18 cellular contexts compared by ENCODE assay signal in the genomic region with DNA sequence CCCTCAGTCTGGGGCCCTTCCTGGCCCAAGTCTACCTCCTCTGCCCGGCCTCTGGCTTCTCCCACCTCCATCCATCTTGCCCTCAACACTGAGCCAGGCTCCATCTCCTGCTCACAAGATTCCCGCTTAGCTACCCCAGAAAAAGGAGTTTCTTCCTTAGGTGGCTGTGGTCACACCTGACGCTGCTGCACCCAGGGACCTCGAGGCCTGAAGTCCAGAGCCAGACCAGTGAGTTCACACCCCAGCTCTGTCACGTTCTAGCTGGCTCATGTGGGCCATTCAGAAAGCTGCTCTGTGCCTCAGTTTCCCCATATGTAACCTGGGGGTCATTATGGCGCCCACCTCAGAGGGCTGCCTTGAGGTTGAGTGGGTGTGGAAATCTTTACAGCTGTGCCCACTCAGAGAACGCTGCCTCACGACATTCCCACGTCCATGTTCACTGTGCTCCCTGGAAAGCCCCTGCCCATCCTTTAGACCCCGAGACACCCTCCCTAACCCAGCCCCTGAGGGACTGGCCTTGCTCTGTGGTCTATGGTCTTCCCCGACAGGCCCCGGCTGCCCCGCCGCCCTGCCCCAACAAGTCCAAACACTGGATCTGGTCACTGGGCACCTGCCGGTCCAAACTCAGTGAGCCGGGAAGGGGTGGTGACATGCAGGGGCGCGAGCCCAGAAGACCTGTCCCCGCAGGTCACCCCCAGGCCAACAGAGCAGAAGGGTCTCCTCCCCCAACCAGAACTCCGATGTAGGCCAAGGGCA. TPM values are rescaled to one million over a fixed set of nuclear protein-coding genes. Genes with fewer than 3 reads are reported as not detected.
DNase-seq lines count a peak whose midpoint lies in the region; TF ChIP-seq lines count a peak whose summit lies in the region.
"Had no signal": no experiment of that assay in that cellular context is flagged by ENCODE, and none has a peak within 500 bp of the region (broad histone marks: within the 10 kb centered on the region; RNA-seq: fewer than 3 reads in every experiment).

No MANE protein-coding gene starts in this region.

- TF ChIP-seq POLR2A in thyroid gland (IDR thresholded peaks at IDR 0.05), result no peak

- CTCF ChIA-PET in CD8-positive, alpha-beta memory T cell (lab: Charles Lee), result interaction anchor here (1.6 kb wide), 1 partner anchor 21 kb away, joined by 4 read pairs; no protein-coding TSS in a partner anchor
- CTCF ChIA-PET in activated CD4-positive, alpha-beta memory T cell treated with anti-CD3 and anti-CD28 coated beads, Interleukin-2, amount 10 ng/mL, durations not matched to agents 7 days and 5 days (lab: Charles Lee), result no interaction called here

- H3K36me3 ChIP-seq in mucosa of stomach (ENCODE audit: control insufficient read depth, insufficient read depth, low read length) (no peaks in the 10 kb centered on the region), thyroid gland (no peaks in the 10 kb centered on the region)
- H3K36me3 ChIP-seq in CD8-positive, alpha-beta memory T cell (ENCODE audit: insufficient read depth, low read length), result no peaks in the 10 kb centered on the region
- H3K36me3 ChIP-seq: neutrophil had no signal

- H3K4me3 ChIP-seq in mucosa of stomach (ENCODE audit: low read length), result no peak overlapping the region
- no peak overlapping the region for H3K4me3 ChIP-seq in thyroid gland (replicated peaks in 1 of 3)
- no peak overlapping the region for H3K4me3 ChIP-seq in CD8-positive, alpha-beta memory T cell (ENCODE audit: low read length)

- H3K27me3 ChIP-seq in mucosa of stomach (ENCODE audit: control insufficient read depth, insufficient read depth, low read length) (no peaks in the 10 kb centered on the region), thyroid gland (no peaks in the 10 kb centered on the region)
- H3K27me3 ChIP-seq in CD8-positive, alpha-beta memory T cell (ENCODE audit: insufficient read depth, low read length, poor library complexity, severe bottlenecking), result no peaks in the 10 kb centered on the region

- peaks cover 98% of the 10 kb centered on the region for H3K4me1 ChIP-seq in mucosa of stomach (ENCODE audit: control insufficient read depth, insufficient read depth, low read length)
- H3K4me1 ChIP-seq in thyroid gland, result peaks cover 97 to 100% of the 10 kb centered on the region in 2 donors
- no peaks in the 10 kb centered on the region for H3K4me1 ChIP-seq in CD8-positive, alpha-beta memory T cell (ENCODE audit: insufficient read depth, low read length)

- no peaks in the 10 kb centered on the region for H3K9me3 Mint-ChIP-seq in HFFc6
- H3K9me3 Mint-ChIP-seq in chondrocyte (ENCODE audit: low read depth), result no peaks in the 10 kb centered on the region
- no peaks in the 10 kb centered on the region for H3K9me3 Mint-ChIP-seq in CD8-positive, alpha-beta memory T cell
- no peaks in the 10 kb centered on the region for H3K9me3 Mint-ChIP-seq in activated CD4-positive, alpha-beta memory T cell treated with anti-CD3 and anti-CD28 coated beads, Interleukin-2, amount 10 ng/mL, durations not matched to agents 7 days and 5 days
- H3K9me3 Mint-ChIP-seq: activated naive CD8-positive, alpha-beta T cell treated with anti-CD3 and anti-CD28 coated beads, Interleukin-2, amount 10 ng/mL, durations not matched to agents 7 days and 5 days; stimulated activated naive CD8-positive, alpha-beta T cell treated with anti-CD3 and anti-CD28 coated beads, Interleukin-15, Interleukin-2, amounts not matched to agents 100 ng/mL and 50 ng/mL, for 24 hours had no signal

- whole genome bisulfite sequencing in thyroid gland, 2 donors, result 76 to 78% methylated on average over 13 to 14 of the region's 20 CpGs

- no peak for DNase-seq in HFFc6
- DNase-seq in chondrocyte (ENCODE audit: low spot score), result no peak
- peak in 1 of 2 donors; percentile 54 for DNase-seq in thyroid gland
- DNase-seq in CD8-positive, alpha-beta memory T cell, result no peak
- no peak for DNase-seq in SIG-M5 treated with dmso at 0.1 percent for 504 hours (lab: John Stamatoyannopoulos, UW; ENCODE audit: unreplicated experiment)
- DNase-seq in NCI-H2107 (lab: John Stamatoyannopoulos, UW), result no peak
- no peak for DNase-seq in activated CD4-positive, alpha-beta memory T cell treated with anti-CD3 and anti-CD28 coated beads, Interleukin-2, amount 10 ng/mL, durations not matched to agents 7 days and 5 days
- DNase-seq: activated naive CD8-positive, alpha-beta T cell treated with anti-CD3 and anti-CD28 coated beads, Interleukin-2, amount 10 ng/mL, durations not matched to agents 7 days and 5 days; activated T-cell treated with anti-CD3 and anti-CD28 coated beads, Interleukin-2, amount 50 U/mL, for 1 hour; DND-41; mesendoderm; NCI-H187 treated with DMSO at 0.1 percent for 48 hours; NCI-H524; T1000 had no signal

- no peaks in the 10 kb centered on the region for H3K9me3 ChIP-seq in mucosa of stomach (ENCODE audit: control insufficient read depth, low read length)
- H3K9me3 ChIP-seq in thyroid gland, result no peaks in the 10 kb centered on the region
- no peaks in the 10 kb centered on the region for H3K9me3 ChIP-seq in CD8-positive, alpha-beta memory T cell (ENCODE audit: low read length)
- H3K9me3 ChIP-seq: neutrophil had no signal

- peak overlapping the region; percentile 53 for H3K9ac ChIP-seq in mucosa of stomach (ENCODE audit: low read length)

- intact Hi-C loops in thyroid gland (cut with DNase I), result no loop called here

- H3K36me3 Mint-ChIP-seq in HFFc6 (ENCODE audit: low read depth) (peaks cover 6% of the 10 kb centered on the region; the same call in 1 of the 2 replicates), chondrocyte (ENCODE audit: low read depth) (no peaks in the 10 kb centered on the region)
- no peaks in the 10 kb centered on the region for H3K36me3 Mint-ChIP-seq in CD8-positive, alpha-beta memory T cell
- H3K36me3 Mint-ChIP-seq in activated CD4-positive, alpha-beta memory T cell treated with anti-CD3 and anti-CD28 coated beads, Interleukin-2, amount 10 ng/mL, durations not matched to agents 7 days and 5 days (ENCODE audit: low read depth), result no peaks in the 10 kb centered on the region

- H3K27me3 Mint-ChIP-seq in HFFc6 (ENCODE audit: insufficient read depth) (peaks cover 2% of the 10 kb centered on the region), chondrocyte (ENCODE audit: low read depth) (no peaks in the 10 kb centered on the region)
- H3K27me3 Mint-ChIP-seq in CD8-positive, alpha-beta memory T cell, result peaks cover 8 to 22% of the 10 kb centered on the region in 2 donors
- H3K27me3 Mint-ChIP-seq in activated CD4-positive, alpha-beta memory T cell treated with anti-CD3 and anti-CD28 coated beads, Interleukin-2, amount 10 ng/mL, durations not matched to agents 7 days and 5 days, result peaks cover 4% of the 10 kb centered on the region

- POLR2A ChIA-PET in CD8-positive, alpha-beta memory T cell (lab: Charles Lee), result no interaction called here
- POLR2A ChIA-PET in activated CD4-positive, alpha-beta memory T cell treated with anti-CD3 and anti-CD28 coated beads, Interleukin-2, amount 10 ng/mL, durations not matched to agents 7 days and 5 days (lab: Charles Lee), result interaction anchor here (0.6 kb wide), 1 partner anchor 14 kb away, joined by 3 read pairs; no protein-coding TSS in a partner anchor

- H3K27ac ChIP-seq in thyroid gland, result peak overlapping the region; percentile 35 to 68 (median 51)
- no peak overlapping the region for H3K27ac ChIP-seq in CD8-positive, alpha-beta memory T cell (ENCODE audit: low read depth, low read length)
- H3K27ac ChIP-seq: C4-2B, neutrophil had no signal

- H3K4me3 Mint-ChIP-seq in HFFc6, result no peak overlapping the region; the same call in 1 of the 2 replicates
- no peak overlapping the region for H3K4me3 Mint-ChIP-seq in chondrocyte (ENCODE audit: unreplicated experiment)
- H3K4me3 Mint-ChIP-seq in CD8-positive, alpha-beta memory T cell, result peak overlapping the region in 1 of 7 donors; percentile 37
- H3K4me3 Mint-ChIP-seq in activated CD4-positive, alpha-beta memory T cell treated with anti-CD3 and anti-CD28 coated beads, Interleukin-2, amount 10 ng/mL, durations not matched to agents 7 days and 5 days, result no peak overlapping the region
- H3K4me3 Mint-ChIP-seq: activated naive CD8-positive, alpha-beta T cell treated with anti-CD3 and anti-CD28 coated beads, Interleukin-2, amount 10 ng/mL, durations not matched to agents 7 days and 5 days; stimulated activated naive CD8-positive, alpha-beta T cell treated with anti-CD3 and anti-CD28 coated beads, Interleukin-15, Interleukin-2, amounts not matched to agents 100 ng/mL and 50 ng/mL, for 24 hours had no signal

- peak overlapping the region; percentile 63 for H3K27ac Mint-ChIP-seq in HFFc6
- H3K27ac Mint-ChIP-seq in chondrocyte (ENCODE audit: unreplicated experiment), result peak overlapping the region; percentile 70
- peak overlapping the region in 2 of 8 donors; percentile 82 to 90 for H3K27ac Mint-ChIP-seq in CD8-positive, alpha-beta memory T cell
- H3K27ac Mint-ChIP-seq in activated CD4-positive, alpha-beta memory T cell treated with anti-CD3 and anti-CD28 coated beads, Interleukin-2, amount 10 ng/mL, durations not matched to agents 7 days and 5 days, result no peak overlapping the region
- H3K27ac Mint-ChIP-seq: activated naive CD8-positive, alpha-beta T cell treated with anti-CD3 and anti-CD28 coated beads, Interleukin-2, amount 10 ng/mL, durations not matched to agents 7 days and 5 days; stimulated activated naive CD8-positive, alpha-beta T cell treated with anti-CD3 and anti-CD28 coated beads, Interleukin-15, Interleukin-2, amounts not matched to agents 100 ng/mL and 50 ng/mL, for 24 hours had no signal

- no peak for TF ChIP-seq CTCF in HFFc6 (IDR thresholded peaks at IDR 0.05)
- TF ChIP-seq CTCF in chondrocyte (IDR thresholded peaks at IDR 0.05), result no peak
- TF ChIP-seq CTCF in thyroid gland (IDR thresholded peaks at IDR 0.05), result no peak

- H3K4me1 Mint-ChIP-seq in HFFc6 (ENCODE audit: low read depth) (peaks cover 48% of the 10 kb centered on the region), chondrocyte (ENCODE audit: low read depth) (peaks cover 73% of the 10 kb centered on the region)
- H3K4me1 Mint-ChIP-seq in CD8-positive, alpha-beta memory T cell, result peaks cover 0 to 2% (median 0%) of the 10 kb centered on the region in 3 donors
- H3K4me1 Mint-ChIP-seq in activated CD4-positive, alpha-beta memory T cell treated with anti-CD3 and anti-CD28 coated beads, Interleukin-2, amount 10 ng/mL, durations not matched to agents 7 days and 5 days, result peaks cover 5% of the 10 kb centered on the region

RNA-seq across cellular contexts. Expression of a gene that starts 9.8 kb away (rescaled TPM):
- 100 to 1,000 TPM; 280 to 370 (median 291) TPM for total RNA-seq in HFFc6 (2021; fragmentation: NEBNext Ultra II Directional; extraction: Animal tissue kit (Norgen Biotek cat#: 25700))
- total RNA-seq in chondrocyte, result 300 to 356 TPM (median 346 TPM) in 3 replicates
- 100 to 1,000 TPM; 143 to 266 (median 215) TPM for total RNA-seq in thyroid gland
- 10 to 100 TPM; 13.4 to 14.4 TPM for total RNA-seq in CD8-positive, alpha-beta memory T cell
- 0.17 TPM for polyA plus RNA-seq in CD8-positive, alpha-beta memory T cell
- total RNA-seq in activated CD4-positive, alpha-beta memory T cell treated with anti-CD3 and anti-CD28 coated beads, Interleukin-2, amount 10 ng/mL, durations not matched to agents 7 days and 5 days, result 10 to 100 TPM; 21.5 to 23.5 TPM

RNA-seq across cellular contexts. Expression of a gene that starts 27.5 kb away (rescaled TPM):
- total RNA-seq in HFFc6 (2021; fragmentation: NEBNext Ultra II Directional; extraction: Animal tissue kit (Norgen Biotek cat#: 25700)), result 10 to 100 TPM in 1 of 6 experiments, 1 to 10 TPM in 5; 6.0 to 10.2 (median 7.8) TPM
- total RNA-seq in chondrocyte (9.3 to 19.9 TPM (median 17.7 TPM) in 3 replicates), thyroid gland (1 to 10 TPM; 2.8 to 4.7 (median 4.0) TPM)
- total RNA-seq in CD8-positive, alpha-beta memory T cell, result 10 to 100 TPM; 12.8 to 13.2 TPM
- 0.28 TPM for polyA plus RNA-seq in CD8-positive, alpha-beta memory T cell
- 10 to 100 TPM; 13.4 to 14.2 TPM for total RNA-seq in activated CD4-positive, alpha-beta memory T cell treated with anti-CD3 and anti-CD28 coated beads, Interleukin-2, amount 10 ng/mL, durations not matched to agents 7 days and 5 days

RNA-seq across cellular contexts. Expression of a gene that starts 29.1 kb away (rescaled TPM):
- total RNA-seq in HFFc6 (2021; fragmentation: NEBNext Ultra II Directional; extraction: Animal tissue kit (Norgen Biotek cat#: 25700)), result 1 to 10 TPM; 1.4 to 2.5 (median 1.9) TPM
- total RNA-seq in chondrocyte, result 7.7 to 8.8 TPM (median 8.1 TPM) in 3 replicates
- 10 to 100 TPM in 2 of 4 donors, 1 to 10 TPM in 2; 4.3 to 14.3 (median 9.3) TPM for total RNA-seq in thyroid gland
- total RNA-seq in CD8-positive, alpha-beta memory T cell, result 1 to 10 TPM; 3.9 to 4.3 TPM
- polyA plus RNA-seq in CD8-positive, alpha-beta memory T cell, result 0.67 TPM
- total RNA-seq in activated CD4-positive, alpha-beta memory T cell treated with anti-CD3 and anti-CD28 coated beads, Interleukin-2, amount 10 ng/mL, durations not matched to agents 7 days and 5 days, result 1 to 10 TPM; 5.0 to 5.6 TPM

RNA-seq across cellular contexts. Expression of a gene that starts 36.2 kb away (rescaled TPM):
- 10 to 100 TPM; 31.4 to 39.5 (median 34.1) TPM for total RNA-seq in HFFc6 (2021; fragmentation: NEBNext Ultra II Directional; extraction: Animal tissue kit (Norgen Biotek cat#: 25700))
- total RNA-seq in chondrocyte (34.6 to 46.6 TPM (median 44.7 TPM) in 3 replicates), thyroid gland (1 to 10 TPM; 3.1 to 5.1 (median 3.7) TPM)
- total RNA-seq in CD8-positive, alpha-beta memory T cell, result 1 to 10 TPM; 9.3 to 9.7 TPM
- 0.03 TPM for polyA plus RNA-seq in CD8-positive, alpha-beta memory T cell
- total RNA-seq in activated CD4-positive, alpha-beta memory T cell treated with anti-CD3 and anti-CD28 coated beads, Interleukin-2, amount 10 ng/mL, durations not matched to agents 7 days and 5 days, result 1 to 10 TPM; 4.8 to 5.8 TPM

RNA-seq across cellular contexts. Expression of a gene that starts 45.4 kb away (rescaled TPM):
- total RNA-seq in HFFc6 (2021; fragmentation: NEBNext Ultra II Directional; extraction: Animal tissue kit (Norgen Biotek cat#: 25700)), result 10 to 100 TPM; 41.9 to 47.0 (median 43.6) TPM
- total RNA-seq in chondrocyte (46.2 to 53.1 TPM (median 47.1 TPM) in 3 replicates), thyroid gland (100 to 1,000 TPM in 1 of 4 donors, 10 to 100 TPM in 3; 65.7 to 103 (median 74.0) TPM)
- total RNA-seq in CD8-positive, alpha-beta memory T cell, result 10 to 100 TPM; 49.7 to 55.9 TPM
- polyA plus RNA-seq in CD8-positive, alpha-beta memory T cell, result 34.2 TPM
- total RNA-seq in activated CD4-positive, alpha-beta memory T cell treated with anti-CD3 and anti-CD28 coated beads, Interleukin-2, amount 10 ng/mL, durations not matched to agents 7 days and 5 days, result 10 to 100 TPM; 56.5 to 58.9 TPM

Comparison
In these comparisons a context has a peak if more than half of its experiments do, and no peak if none do; other contexts are left out.
1. RNA of a gene that starts 9.8 kb away (total RNA-seq): 300 to 356 TPM in chondrocyte, 280 to 370 TPM in HFFc6 and 143 to 266 TPM in thyroid gland; 21.5 to 23.5 TPM in activated CD4-positive, alpha-beta memory T cell treated with anti-CD3 and anti-CD28 coated beads, Interleukin-2, amount 10 ng/mL, durations not matched to agents 7 days and 5 days and 13.4 to 14.4 TPM in CD8-positive, alpha-beta memory T cell; every median in the first group is over 4 times any median in the second.